Comparison of ENCODE assay signal across 1 cellular context in genomic region chr22:23536821-23537345, GRCh38.
TF ChIP-seq lines count a peak whose summit lies in the region.

No MANE protein-coding gene starts in this region.

TF ChIP-seq in HepG2, 621 proteins besides CTCF, POLR2A, EP300 and RAD21 (continued from another document):
- TF ChIP-seq, protein P1, sequence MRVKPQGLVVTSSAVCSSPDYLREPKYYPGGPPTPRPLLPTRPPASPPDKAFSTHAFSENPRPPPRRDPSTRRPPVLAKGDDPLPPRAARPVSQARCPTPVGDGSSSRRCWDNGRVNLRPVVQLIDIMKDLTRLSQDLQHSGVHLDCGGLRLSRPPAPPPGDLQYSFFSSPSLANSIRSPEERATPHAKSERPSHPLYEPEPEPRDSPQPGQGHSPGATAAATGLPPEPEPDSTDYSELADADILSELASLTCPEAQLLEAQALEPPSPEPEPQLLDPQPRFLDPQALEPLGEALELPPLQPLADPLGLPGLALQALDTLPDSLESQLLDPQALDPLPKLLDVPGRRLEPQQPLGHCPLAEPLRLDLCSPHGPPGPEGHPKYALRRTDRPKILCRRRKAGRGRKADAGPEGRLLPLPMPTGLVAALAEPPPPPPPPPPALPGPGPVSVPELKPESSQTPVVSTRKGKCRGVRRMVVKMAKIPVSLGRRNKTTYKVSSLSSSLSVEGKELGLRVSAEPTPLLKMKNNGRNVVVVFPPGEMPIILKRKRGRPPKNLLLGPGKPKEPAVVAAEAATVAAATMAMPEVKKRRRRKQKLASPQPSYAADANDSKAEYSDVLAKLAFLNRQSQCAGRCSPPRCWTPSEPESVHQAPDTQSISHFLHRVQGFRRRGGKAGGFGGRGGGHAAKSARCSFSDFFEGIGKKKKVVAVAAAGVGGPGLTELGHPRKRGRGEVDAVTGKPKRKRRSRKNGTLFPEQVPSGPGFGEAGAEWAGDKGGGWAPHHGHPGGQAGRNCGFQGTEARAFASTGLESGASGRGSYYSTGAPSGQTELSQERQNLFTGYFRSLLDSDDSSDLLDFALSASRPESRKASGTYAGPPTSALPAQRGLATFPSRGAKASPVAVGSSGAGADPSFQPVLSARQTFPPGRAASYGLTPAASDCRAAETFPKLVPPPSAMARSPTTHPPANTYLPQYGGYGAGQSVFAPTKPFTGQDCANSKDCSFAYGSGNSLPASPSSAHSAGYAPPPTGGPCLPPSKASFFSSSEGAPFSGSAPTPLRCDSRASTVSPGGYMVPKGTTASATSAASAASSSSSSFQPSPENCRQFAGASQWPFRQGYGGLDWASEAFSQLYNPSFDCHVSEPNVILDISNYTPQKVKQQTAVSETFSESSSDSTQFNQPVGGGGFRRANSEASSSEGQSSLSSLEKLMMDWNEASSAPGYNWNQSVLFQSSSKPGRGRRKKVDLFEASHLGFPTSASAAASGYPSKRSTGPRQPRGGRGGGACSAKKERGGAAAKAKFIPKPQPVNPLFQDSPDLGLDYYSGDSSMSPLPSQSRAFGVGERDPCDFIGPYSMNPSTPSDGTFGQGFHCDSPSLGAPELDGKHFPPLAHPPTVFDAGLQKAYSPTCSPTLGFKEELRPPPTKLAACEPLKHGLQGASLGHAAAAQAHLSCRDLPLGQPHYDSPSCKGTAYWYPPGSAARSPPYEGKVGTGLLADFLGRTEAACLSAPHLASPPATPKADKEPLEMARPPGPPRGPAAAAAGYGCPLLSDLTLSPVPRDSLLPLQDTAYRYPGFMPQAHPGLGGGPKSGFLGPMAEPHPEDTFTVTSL (CRISPR knock-in tag; IDR thresholded peaks at IDR 0.05; ENCODE audit: borderline replicate concordance) = no peak
- no peak for TF ChIP-seq SNAPC4 (CRISPR knock-in tag; IDR thresholded peaks at IDR 0.05)
- TF ChIP-seq ZNF556 (CRISPR knock-in tag; IDR thresholded peaks at IDR 0.05; ENCODE audit: borderline replicate concordance) = no peak
- TF ChIP-seq ZNF337 (CRISPR knock-in tag; IDR thresholded peaks at IDR 0.05; ENCODE audit: borderline replicate concordance, low read depth) = no peak
TF ChIP-seq in HepG2: peak in this region for 1.
